In the genomic region with DNA sequence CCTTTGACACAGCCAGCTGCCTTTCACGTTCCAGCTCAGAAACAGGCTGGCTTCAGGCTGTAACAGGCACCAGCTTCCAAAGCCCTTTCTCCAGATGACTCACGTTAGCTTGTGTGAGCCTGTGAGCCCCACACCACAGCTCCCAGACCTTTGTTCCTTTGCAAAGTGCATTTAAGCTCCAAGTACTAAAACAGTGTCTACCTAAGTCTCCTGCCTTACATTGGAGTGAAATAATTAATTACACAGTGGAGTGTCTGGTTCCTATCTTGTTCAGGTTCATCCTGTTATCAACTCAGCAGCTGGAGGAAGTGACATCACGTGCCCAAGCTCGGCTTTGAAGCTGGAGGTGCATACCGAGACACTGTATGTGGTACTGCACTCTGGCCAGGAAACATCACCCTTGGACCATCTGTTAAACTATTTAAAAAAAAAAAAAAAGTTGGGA, we compare ENCODE assay signal across 8 cellular contexts.
A peak's percentile ranks its signal among the peaks of the same experiment; 100 is the strongest.
DNase-seq lines count a peak whose midpoint lies in the region; ATAC-seq and TF ChIP-seq lines count a peak whose summit lies in the region.

No MANE protein-coding gene starts in this region.

- DNase-seq in NCI-H1694 (lab: John Stamatoyannopoulos, UW): peak; percentile 78
- DNase-seq in activated T-cell treated with anti-CD3 and anti-CD28 coated beads, Interleukin-2, amount 50 U/mL, for 4 hours: peak; percentile 56
- peak; percentile 85 for DNase-seq in fibroblast of pulmonary artery (ENCODE audit: low read depth)
- peak; percentile 43 for DNase-seq in non-pigmented ciliary epithelial cell (ENCODE audit: low read depth)
- no peak for DNase-seq in HK-2 (ENCODE audit: unreplicated experiment)

- no peak overlapping the region for H3K4me3 ChIP-seq in fibroblast of pulmonary artery (replicated peaks; ENCODE audit: low read depth, low read length)
- H3K4me3 ChIP-seq in thymus (ENCODE audit: low read length): no peak overlapping the region

- ATAC-seq in GM18861 (IDR thresholded peaks at IDR 0.05; ENCODE audit: unreplicated experiment) (peak; percentile 56), GM18502 (IDR thresholded peaks at IDR 0.05; ENCODE audit: poor library complexity, unreplicated experiment) (no peak)
- peak; percentile 33 to 38 for ATAC-seq in activated T-cell treated with anti-CD3 and anti-CD28 coated beads, Interleukin-2, amount 50 U/mL, for 4 hours

- no peak for TF ChIP-seq CTCF in fibroblast of pulmonary artery (IDR thresholded peaks at IDR 0.05; ENCODE audit: low read length, missing control alignments)

- no peaks in the 10 kb centered on the region for H3K9me3 ChIP-seq in thymus (ENCODE audit: control insufficient read depth)

- no peaks in the 10 kb centered on the region for H3K36me3 ChIP-seq in thymus (ENCODE audit: control insufficient read depth, insufficient read depth)

- H3K27me3 Mint-ChIP-seq in activated T-cell treated with anti-CD3 and anti-CD28 coated beads, Interleukin-2, amount 50 U/mL, for 4 hours (ENCODE audit: low read depth): no peaks in the 10 kb centered on the region

- peaks cover 72% of the 10 kb centered on the region for H3K4me1 Mint-ChIP-seq in activated T-cell treated with anti-CD3 and anti-CD28 coated beads, Interleukin-2, amount 50 U/mL, for 4 hours (ENCODE audit: low read depth)

- no peaks in the 10 kb centered on the region for H3K9me3 Mint-ChIP-seq in activated T-cell treated with anti-CD3 and anti-CD28 coated beads, Interleukin-2, amount 50 U/mL, for 4 hours

- peaks cover 12% of the 10 kb centered on the region for H3K27me3 ChIP-seq in thymus (ENCODE audit: control insufficient read depth, insufficient read depth)

- 20% methylated on average over 5 of the region's 5 CpGs for WGBS in thymus

- H3K4me3 Mint-ChIP-seq in activated T-cell treated with anti-CD3 and anti-CD28 coated beads, Interleukin-2, amount 50 U/mL, for 4 hours: peak overlapping the region; percentile 53

- H3K36me3 Mint-ChIP-seq in activated T-cell treated with anti-CD3 and anti-CD28 coated beads, Interleukin-2, amount 50 U/mL, for 4 hours (ENCODE audit: insufficient read depth): no peaks in the 10 kb centered on the region

- H3K27ac ChIP-seq in thymus (ENCODE audit: low read depth): peak overlapping the region; percentile 89

- peaks cover 31% of the 10 kb centered on the region for H3K4me1 ChIP-seq in thymus (ENCODE audit: control insufficient read depth, insufficient read depth, low read length)
